26 cellular contexts compared by ENCODE assay signal in the genomic region with DNA sequence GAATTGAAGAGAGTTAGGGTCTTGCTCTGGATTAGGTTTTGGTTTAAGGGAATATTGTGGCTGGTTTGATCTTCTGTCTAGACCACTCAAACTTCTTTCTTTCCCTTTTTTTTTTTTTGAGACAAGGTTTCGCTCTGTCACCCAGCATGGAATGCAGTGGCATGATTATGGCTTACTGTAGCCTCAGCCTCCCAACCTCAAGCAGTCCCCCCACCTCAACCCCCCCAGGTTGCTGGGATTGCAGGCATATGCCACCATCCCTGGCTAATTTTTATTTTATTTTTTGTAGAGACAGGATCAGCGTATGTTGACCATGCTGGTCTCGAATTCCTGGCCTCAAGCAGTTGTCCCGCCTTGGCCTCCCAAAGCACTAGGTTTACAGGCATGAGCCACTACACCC.
"Had no signal": no experiment of that assay in that cellular context is flagged by ENCODE, and none has a peak within 500 bp of the region (broad histone marks: within the 10 kb centered on the region; RNA-seq: fewer than 3 reads in every experiment).

No MANE protein-coding gene starts in this region.

- H3K9me3 Mint-ChIP-seq: activated B cell treated with CpG ODN at 0.5 μM for 24 hours; activated CD4-positive, alpha-beta T cell treated with anti-CD3 and anti-CD28 coated beads, Interleukin-2, amount 10 ng/mL, durations not matched to agents 24 days and 14 days; activated naive CD4-positive, alpha-beta T cell treated with anti-CD3 and anti-CD28 coated beads, Interleukin-2, amount 50 U/mL, for 24 hours; activated T-cell treated with anti-CD3 and anti-CD28 coated beads, Interleukin-2, amount 50 U/mL, for 24 hours; activated T-helper 1 cell treated with anti-CD3 and anti-CD28 coated beads, Interleukin-12 subunit alpha, Interleukin-12 subunit beta, Interleukin-2, Interleukin-4 antibody, amounts not matched to agents 30 ng/mL and 10 ng/mL and 1 ng/mL, durations not matched to agents 14 hours and 24 hours and 36 hours had no signal

- H3K27ac Mint-ChIP-seq: activated B cell treated with CpG ODN at 0.5 μM for 24 hours; activated CD4-positive, alpha-beta T cell treated with anti-CD3 and anti-CD28 coated beads, Interleukin-2, amount 10 ng/mL, durations not matched to agents 24 days and 14 days; activated CD8-positive, alpha-beta memory T cell treated with anti-CD3 and anti-CD28 coated beads, Interleukin-2, amount 10 ng/mL, durations not matched to agents 7 days and 5 days; activated naive CD4-positive, alpha-beta T cell treated with anti-CD3 and anti-CD28 coated beads, Interleukin-2, amount 50 U/mL, for 24 hours; activated T-cell treated with anti-CD3 and anti-CD28 coated beads, Interleukin-2, amount 50 U/mL, for 24 hours; activated T-helper 1 cell treated with anti-CD3 and anti-CD28 coated beads, Interleukin-12 subunit alpha, Interleukin-12 subunit beta, Interleukin-2, Interleukin-4 antibody, amounts not matched to agents 30 ng/mL and 10 ng/mL and 1 ng/mL, durations not matched to agents 14 hours and 24 hours and 36 hours; T-helper 17 cell had no signal

- DNase-seq: activated B cell treated with CpG ODN at 0.5 μM for 24 hours; activated CD4-positive, alpha-beta T cell treated with anti-CD3 and anti-CD28 coated beads for 1 hour; activated CD4-positive, alpha-beta T cell treated with anti-CD3 and anti-CD28 coated beads, Interleukin-2, amount 10 ng/mL, durations not matched to agents 24 days and 14 days; activated CD4-positive, alpha-beta T cell treated with anti-CD3 and anti-CD28 coated beads, Interleukin-2, amount 50 U/mL, for 48 hours; activated CD8-positive, alpha-beta memory T cell treated with anti-CD3 and anti-CD28 coated beads, Interleukin-2, amount 10 ng/mL, durations not matched to agents 7 days and 5 days; activated effector memory CD4-positive, alpha-beta T cell treated with Interleukin-2 at 50 U/mL for 16 hours; activated naive CD4-positive, alpha-beta T cell; activated T-cell treated with anti-CD3 and anti-CD28 coated beads, Interleukin-2, amount 50 U/mL, for 24 hours; aorta; body of pancreas; KG1; NCI-H1092; NCI-H1417 treated with DMSO at 0.1 percent for 48 hours; NCI-H1694; NCI-H2029 treated with DMSO at 0.1 percent for 48 hours; NCI-H345; NCI-H510A; NCI-H526 treated with DMSO at 0.1 percent for 48 hours; NCI-H82; OCI-M1; Peyer's patch; SIG-M5; T-helper 17 cell; T-helper 9 cell had no signal

- H3K4me3 ChIP-seq: body of pancreas, Peyer's patch had no signal

- H3K27me3 Mint-ChIP-seq: activated B cell treated with CpG ODN at 0.5 μM for 24 hours; activated CD4-positive, alpha-beta T cell treated with anti-CD3 and anti-CD28 coated beads, Interleukin-2, amount 10 ng/mL, durations not matched to agents 24 days and 14 days; activated CD8-positive, alpha-beta memory T cell treated with anti-CD3 and anti-CD28 coated beads, Interleukin-2, amount 10 ng/mL, durations not matched to agents 7 days and 5 days; activated naive CD4-positive, alpha-beta T cell treated with anti-CD3 and anti-CD28 coated beads, Interleukin-2, amount 50 U/mL, for 24 hours; activated T-cell treated with anti-CD3 and anti-CD28 coated beads, Interleukin-2, amount 50 U/mL, for 24 hours; T-helper 17 cell had no signal

- H3K27ac ChIP-seq: body of pancreas, Peyer's patch had no signal

- H3K4me1 ChIP-seq: body of pancreas, Peyer's patch had no signal

- H3K27me3 ChIP-seq: body of pancreas, Peyer's patch had no signal

- H3K36me3 ChIP-seq: Peyer's patch had no signal

- ATAC-seq: activated CD8-positive, alpha-beta memory T cell treated with anti-CD3 and anti-CD28 coated beads, Interleukin-2, amount 10 ng/mL, durations not matched to agents 7 days and 5 days; body of pancreas; T-helper 17 cell had no signal

- H3K4me3 Mint-ChIP-seq: activated B cell treated with CpG ODN at 0.5 μM for 24 hours; activated CD4-positive, alpha-beta T cell treated with anti-CD3 and anti-CD28 coated beads, Interleukin-2, amount 10 ng/mL, durations not matched to agents 24 days and 14 days; activated CD8-positive, alpha-beta memory T cell treated with anti-CD3 and anti-CD28 coated beads, Interleukin-2, amount 10 ng/mL, durations not matched to agents 7 days and 5 days; activated naive CD4-positive, alpha-beta T cell treated with anti-CD3 and anti-CD28 coated beads, Interleukin-2, amount 50 U/mL, for 24 hours; activated T-cell treated with anti-CD3 and anti-CD28 coated beads, Interleukin-2, amount 50 U/mL, for 24 hours; activated T-helper 1 cell treated with anti-CD3 and anti-CD28 coated beads, Interleukin-12 subunit alpha, Interleukin-12 subunit beta, Interleukin-2, Interleukin-4 antibody, amounts not matched to agents 30 ng/mL and 10 ng/mL and 1 ng/mL, durations not matched to agents 14 hours and 24 hours and 36 hours; T-helper 17 cell had no signal

- H3K36me3 Mint-ChIP-seq: activated naive CD4-positive, alpha-beta T cell treated with anti-CD3 and anti-CD28 coated beads, Interleukin-2, amount 50 U/mL, for 24 hours had no signal

- H3K9me3 ChIP-seq: body of pancreas, Peyer's patch had no signal
